In the genomic region with DNA sequence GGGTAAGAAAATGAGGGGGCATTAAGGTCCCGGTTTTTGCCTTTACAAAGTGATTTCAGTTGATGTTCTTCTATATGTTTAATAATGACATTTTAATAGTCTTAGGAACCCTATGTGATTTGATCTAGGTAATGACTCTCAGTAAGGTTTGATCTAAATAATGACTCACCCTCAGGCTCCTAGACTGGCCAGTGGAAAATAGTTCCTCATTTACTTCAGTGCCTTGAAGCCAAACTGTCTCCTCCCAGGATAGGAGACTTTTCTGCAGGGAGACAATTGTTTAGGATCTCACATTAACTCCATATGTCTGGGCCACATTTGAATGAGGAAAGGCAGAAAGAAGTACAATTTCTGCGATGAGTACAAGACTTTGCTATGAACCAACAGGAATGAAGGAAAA, we compare ENCODE assay signal across 27 cellular contexts.
"Had no signal": no experiment of that assay in that cellular context is flagged by ENCODE, and none has a peak within 500 bp of the region (broad histone marks: within the 10 kb centered on the region; RNA-seq: fewer than 3 reads in every experiment).

No MANE protein-coding gene starts in this region.

- H3K4me3 ChIP-seq: esophagus muscularis mucosa, gastroesophageal sphincter, ovary, prostate gland, transverse colon, vagina had no signal

- H3K27ac Mint-ChIP-seq: activated CD4-positive, alpha-beta memory T cell treated with anti-CD3 and anti-CD28 coated beads, Interleukin-2, amount 10 ng/mL, durations not matched to agents 7 days and 5 days; activated CD4-positive, alpha-beta T cell treated with anti-CD3 and anti-CD28 coated beads, Interleukin-2, amount 10 ng/mL, durations not matched to agents 24 days and 14 days; activated naive CD4-positive, alpha-beta T cell treated with anti-CD3 and anti-CD28 coated beads, Interleukin-2, amount 10 ng/mL, durations not matched to agents 7 days and 5 days; activated T-cell treated with anti-CD3 and anti-CD28 coated beads, Interleukin-2, amount 50 U/mL, for 72 hours; brain; natural killer cell treated with Interleukin-12 subunit alpha and Interleukin-12 subunit beta and Interleukin-15 and Interleukin-18, amount 100 ng/mL, for 72 hours; stimulated activated naive B cell treated with anti-CD40 and anti-IgM and Interleukin-4, amounts not matched to agents 10 μg/mL and 1 μg/mL and 100 μg/mL, for 72 hours had no signal

- H3K9me3 Mint-ChIP-seq: activated naive CD4-positive, alpha-beta T cell treated with anti-CD3 and anti-CD28 coated beads, Interleukin-2, amount 10 ng/mL, durations not matched to agents 7 days and 5 days; brain had no signal

- H3K27me3 Mint-ChIP-seq: activated CD4-positive, alpha-beta memory T cell treated with anti-CD3 and anti-CD28 coated beads, Interleukin-2, amount 10 ng/mL, durations not matched to agents 7 days and 5 days; activated CD4-positive, alpha-beta T cell treated with anti-CD3 and anti-CD28 coated beads, Interleukin-2, amount 10 ng/mL, durations not matched to agents 24 days and 14 days; activated naive CD4-positive, alpha-beta T cell treated with anti-CD3 and anti-CD28 coated beads, Interleukin-2, amount 10 ng/mL, durations not matched to agents 7 days and 5 days; natural killer cell treated with Interleukin-12 subunit alpha and Interleukin-12 subunit beta and Interleukin-15 and Interleukin-18, amount 100 ng/mL, for 72 hours; stimulated activated naive B cell treated with anti-CD40 and anti-IgM and Interleukin-4, amounts not matched to agents 10 μg/mL and 1 μg/mL and 100 μg/mL, for 72 hours had no signal

- H3K27ac ChIP-seq: esophagus muscularis mucosa, gastroesophageal sphincter, ovary, prostate gland, transverse colon, vagina, VCaP had no signal

- DNase-seq: activated CD4-positive, alpha-beta memory T cell treated with anti-CD3 and anti-CD28 coated beads, Interleukin-2, amount 10 ng/mL, durations not matched to agents 7 days and 5 days; activated CD4-positive, alpha-beta T cell treated with anti-CD3 and anti-CD28 coated beads, Interleukin-2, amount 10 ng/mL, durations not matched to agents 24 days and 14 days; activated effector memory CD4-positive, alpha-beta T cell treated with anti-CD3 and anti-CD28 coated beads, Interleukin-2, amount 50 U/mL, for 16 hours; activated naive CD4-positive, alpha-beta T cell treated with anti-CD3 and anti-CD28 coated beads, Interleukin-2, amount 10 ng/mL, durations not matched to agents 7 days and 5 days; activated T-cell treated with anti-CD3 and anti-CD28 coated beads, Interleukin-2, amount 50 U/mL, for 72 hours; central memory CD4-positive, alpha-beta T cell; dermis blood vessel endothelial cell; effector CD8-positive, alpha-beta T cell; head of caudate nucleus; hypothalamus; left ventricle myocardium superior; mammary epithelial cell; midbrain; ovary; stimulated activated CD4-positive, alpha-beta T cell treated with anti-CD3 and anti-CD28 coated beads, Interleukin-2, amount 100 ng/mL, for 48 hours; stimulated activated CD8-positive, alpha-beta memory T cell treated with anti-CD3 and anti-CD28 coated beads, Interleukin-4, amount 100 ng/mL, for 48 hours; stimulated activated naive B cell treated with anti-CD40 and anti-IgM and Interleukin-4, amounts not matched to agents 10 μg/mL and 1 μg/mL and 100 μg/mL, for 72 hours; T1000; transverse colon had no signal

- H3K27me3 ChIP-seq: esophagus muscularis mucosa, ovary, transverse colon, vagina had no signal

- ATAC-seq: activated CD4-positive, CD25-positive, alpha-beta regulatory T cell treated with anti-CD3 and anti-CD28 coated beads, Interleukin-2, amount 50 U/mL, for 24 hours; activated T-cell treated with anti-CD3 and anti-CD28 coated beads, Interleukin-2, amount 50 U/mL, for 72 hours; gastroesophageal sphincter; left ventricle myocardium superior; natural killer cell treated with Interleukin-12 subunit alpha and Interleukin-12 subunit beta and Interleukin-15 and Interleukin-18, amount 100 ng/mL, for 72 hours; stimulated activated naive B cell treated with anti-CD40 and anti-IgM and Interleukin-4, amounts not matched to agents 10 μg/mL and 1 μg/mL and 100 μg/mL, for 72 hours had no signal

- H3K4me1 ChIP-seq: esophagus muscularis mucosa, gastroesophageal sphincter, prostate gland, transverse colon, vagina had no signal

- H3K4me1 Mint-ChIP-seq: activated CD4-positive, alpha-beta memory T cell treated with anti-CD3 and anti-CD28 coated beads, Interleukin-2, amount 10 ng/mL, durations not matched to agents 7 days and 5 days; activated CD4-positive, alpha-beta T cell treated with anti-CD3 and anti-CD28 coated beads, Interleukin-2, amount 10 ng/mL, durations not matched to agents 24 days and 14 days; activated naive CD4-positive, alpha-beta T cell treated with anti-CD3 and anti-CD28 coated beads, Interleukin-2, amount 10 ng/mL, durations not matched to agents 7 days and 5 days; stimulated activated naive B cell treated with anti-CD40 and anti-IgM and Interleukin-4, amounts not matched to agents 10 μg/mL and 1 μg/mL and 100 μg/mL, for 72 hours had no signal

- H3K36me3 ChIP-seq: esophagus muscularis mucosa, gastroesophageal sphincter, ovary, prostate gland, transverse colon, vagina had no signal

- H3K36me3 Mint-ChIP-seq: activated naive CD4-positive, alpha-beta T cell treated with anti-CD3 and anti-CD28 coated beads, Interleukin-2, amount 10 ng/mL, durations not matched to agents 7 days and 5 days; brain; natural killer cell treated with Interleukin-12 subunit alpha and Interleukin-12 subunit beta and Interleukin-15 and Interleukin-18, amount 100 ng/mL, for 72 hours; stimulated activated naive B cell treated with anti-CD40 and anti-IgM and Interleukin-4, amounts not matched to agents 10 μg/mL and 1 μg/mL and 100 μg/mL, for 72 hours had no signal

- H3K4me3 Mint-ChIP-seq: activated CD4-positive, alpha-beta memory T cell treated with anti-CD3 and anti-CD28 coated beads, Interleukin-2, amount 10 ng/mL, durations not matched to agents 7 days and 5 days; activated CD4-positive, alpha-beta T cell treated with anti-CD3 and anti-CD28 coated beads, Interleukin-2, amount 10 ng/mL, durations not matched to agents 24 days and 14 days; activated naive CD4-positive, alpha-beta T cell treated with anti-CD3 and anti-CD28 coated beads, Interleukin-2, amount 10 ng/mL, durations not matched to agents 7 days and 5 days; activated T-cell treated with anti-CD3 and anti-CD28 coated beads, Interleukin-2, amount 50 U/mL, for 72 hours; brain; natural killer cell treated with Interleukin-12 subunit alpha and Interleukin-12 subunit beta and Interleukin-15 and Interleukin-18, amount 100 ng/mL, for 72 hours; stimulated activated naive B cell treated with anti-CD40 and anti-IgM and Interleukin-4, amounts not matched to agents 10 μg/mL and 1 μg/mL and 100 μg/mL, for 72 hours had no signal

- H3K9me3 ChIP-seq: esophagus muscularis mucosa, gastroesophageal sphincter, ovary, prostate gland, transverse colon, vagina had no signal
